ENCODE assay signal across 10 cellular contexts in genomic region chr19:40279120-40279551, GRCh38. TPM values are rescaled to one million over a fixed set of nuclear protein-coding genes. Genes with fewer than 3 reads are reported as not detected.
DNase-seq lines count a peak whose midpoint lies in the region; ATAC-seq, FAIRE-seq and TF ChIP-seq lines count a peak whose summit lies in the region.
"Had no signal": no experiment of that assay in that cellular context is flagged by ENCODE, and none has a peak within 500 bp of the region (broad histone marks: within the 10 kb centered on the region; RNA-seq: fewer than 3 reads in every experiment).

No MANE protein-coding gene starts in this region.

- H3K36me3 ChIP-seq in upper lobe of left lung: peaks cover 0 to 4% (median 0%) of the 10 kb centered on the region in 4 donors

- peaks cover 89% of the 10 kb centered on the region for H3K4me1 Mint-ChIP-seq in nephron progenitor cell

- no peak for TF ChIP-seq POLR2A in upper lobe of left lung (IDR thresholded peaks at IDR 0.05)

- peak overlapping the region; percentile 70 for H3K27ac ChIP-seq in angular gyrus (ENCODE audit: low read depth, low read length)
- H3K27ac ChIP-seq in upper lobe of left lung: peak overlapping the region; percentile 19 to 54 (median 32)
- H3K27ac ChIP-seq: HL-60 had no signal

- TF ChIP-seq CTCF in nephron progenitor cell (IDR thresholded peaks at IDR 0.05): no peak
- no peak for TF ChIP-seq CTCF in upper lobe of left lung (IDR thresholded peaks at IDR 0.05)

- ATAC-seq in upper lobe of left lung (ENCODE audit: low FRiP score in 2 of 2) (peak; percentile 42 to 70), HG03432 (IDR thresholded peaks at IDR 0.05; ENCODE audit: unreplicated experiment) (no peak)

- no peaks in the 10 kb centered on the region for H3K36me3 Mint-ChIP-seq in nephron progenitor cell (ENCODE audit: low read depth)

- DNase-seq in head of caudate nucleus (peak in 32 of 42 donors; percentile 29 to 85 (median 62)), nephron progenitor cell (no peak), upper lobe of left lung (no peak), HTR-8/SVneo (ENCODE audit: insufficient read length, low spot score) (no peak), HPDE6-E6E7 (ENCODE audit: extremely low spot score) (no peak), SIG-M5 treated with dmso at 0.1 percent for 504 hours (lab: John Stamatoyannopoulos, UW; ENCODE audit: unreplicated experiment) (no peak)
- DNase-seq: T-helper 9 cell had no signal

- no peaks in the 10 kb centered on the region for H3K9me3 Mint-ChIP-seq in nephron progenitor cell

- H3K27ac Mint-ChIP-seq in nephron progenitor cell: peak overlapping the region; percentile 85

- peaks cover 49 to 89% (median 58%) of the 10 kb centered on the region in 4 donors for H3K4me1 ChIP-seq in upper lobe of left lung

- TF ChIP-seq EP300 in upper lobe of left lung (IDR thresholded peaks at IDR 0.05): no peak

- H3K9me3 ChIP-seq in upper lobe of left lung: no peaks in the 10 kb centered on the region

- FAIRE-seq in HTR-8/SVneo (lab: Jason Lieb, UNC): no peak

- WGBS in upper lobe of left lung, 2 donors: 28 to 42% methylated on average over 6 to 12 of the region's 15 CpGs

- peak overlapping the region in 1 of 4 donors; percentile 15 for H3K4me3 ChIP-seq in upper lobe of left lung

- H3K4me3 Mint-ChIP-seq in nephron progenitor cell: no peak overlapping the region

- no peaks in the 10 kb centered on the region for H3K27me3 ChIP-seq in upper lobe of left lung

- intact Hi-C loops in head of caudate nucleus (cut with DNase I): no loop called here

- H3K27me3 Mint-ChIP-seq in nephron progenitor cell (ENCODE audit: low read depth, poor library complexity): no peaks in the 10 kb centered on the region

RNA-seq across cellular contexts. Expression of gene AKT2, which starts 6.0 kb away (rescaled TPM):
- total RNA-seq in upper lobe of left lung: 100 to 1,000 TPM in 4 of 6 donors, 10 to 100 TPM in 2; 59.7 to 164 (median 105) TPM

RNA-seq across cellular contexts. Expression of gene CCNP, which starts 52.6 kb away (rescaled TPM):
- under 1 TPM in 3 of 6 donors, not detected in 3; 0.31 to 1.00 (median 0.79) TPM for total RNA-seq in upper lobe of left lung

Comparison
In these comparisons a context has a peak if more than half of its experiments do, and no peak if none do; other contexts are left out.
1. DNase-seq: peak in head of caudate nucleus (32 of 42); none in nephron progenitor cell (single experiment), upper lobe of left lung (0 of 2), HTR-8/SVneo (single experiment), HPDE6-E6E7 (single experiment) and SIG-M5 treated with dmso at 0.1 percent for 504 hours (single experiment).